Comparison of ENCODE assay signal across 10 cellular contexts in genomic region chr2:100733344-100734187, GRCh38.
DNase-seq lines count a peak whose midpoint lies in the region; ATAC-seq and TF ChIP-seq lines count a peak whose summit lies in the region.
"Had no signal": no experiment of that assay in that cellular context is flagged by ENCODE, and none has a peak within 500 bp of the region (broad histone marks: within the 10 kb centered on the region; RNA-seq: fewer than 3 reads in every experiment).

No MANE protein-coding gene starts in this region.

- no peak overlapping the region for H3K27ac ChIP-seq in right cardiac atrium (ENCODE audit: low read length)
- H3K27ac ChIP-seq in testis: no peak overlapping the region

- no peak for TF ChIP-seq POLR2A in testis (IDR thresholded peaks at IDR 0.05)

- DNase-seq in HS-5 (ENCODE audit: low read depth): peak; percentile 99
- DNase-seq in adipocyte (ENCODE audit: low read depth): peak; percentile 85
- peak; percentile 58 to 62 (median 58) for DNase-seq in right cardiac atrium
- peak; percentile 38 for DNase-seq in testis
- no peak for DNase-seq in stimulated activated effector memory CD8-positive, alpha-beta T cell treated with anti-CD3 and anti-CD28 coated beads, Interleukin-12 subunit alpha, Interleukin-12 subunit beta, amount 100 ng/mL, for 72 hours (ENCODE audit: low spot score in 2 of 2)
- no peak for DNase-seq in NCI-H526 (lab: John Stamatoyannopoulos, UW)
- no peak for DNase-seq in HT-29 (ENCODE audit: low spot score)
- DNase-seq: NCI-H1436 treated with DMSO at 0.1 percent for 48 hours had no signal

- ATAC-seq in right cardiac atrium (peak; percentile 79 to 81), GM18868 (IDR thresholded peaks at IDR 0.05; ENCODE audit: unreplicated experiment) (no peak)
- no peak for ATAC-seq in stimulated activated effector memory CD8-positive, alpha-beta T cell treated with anti-CD3 and anti-CD28 coated beads, Interleukin-12 subunit alpha, Interleukin-12 subunit beta, amount 100 ng/mL, for 72 hours
- ATAC-seq: GM12878 had no signal

- no peak for TF ChIP-seq CTCF in testis (IDR thresholded peaks at IDR 0.05)

- peak overlapping the region; percentile 51 for H3K4me3 ChIP-seq in adipocyte (ENCODE audit: low read length)
- H3K4me3 ChIP-seq in right cardiac atrium (ENCODE audit: low read length): no peak overlapping the region
- no peak overlapping the region for H3K4me3 ChIP-seq in testis
- H3K4me3 ChIP-seq: GM12878 had no signal

- H3K4me1 ChIP-seq in adipocyte (ENCODE audit: control insufficient read depth, insufficient read depth, low read length) (peaks cover 31% of the 10 kb centered on the region), right cardiac atrium (ENCODE audit: control insufficient read depth, insufficient read depth, low read length) (peaks cover 2% of the 10 kb centered on the region), testis (peaks cover 3% of the 10 kb centered on the region)

- intact Hi-C loops in right cardiac atrium (cut with DNase I) (loop anchor here in 3 of 4 donors (2.0 to 5.0 kb wide), 3 partner anchors 84 to 251 kb away; partner anchors contain the start of gene NPAS2 (in 1 of the 3)), testis (cut with DNase I; ENCODE audit: low total_unique reads) (loop anchor here (10.0 kb wide), 1 partner anchor 251 kb away; no protein-coding TSS in a partner anchor)

- no peaks in the 10 kb centered on the region for H3K27me3 ChIP-seq in adipocyte (replicated peaks; ENCODE audit: control insufficient read depth, insufficient read depth, low read length)
- H3K27me3 ChIP-seq in right cardiac atrium (ENCODE audit: control insufficient read depth, insufficient read depth): no peaks in the 10 kb centered on the region
- no peaks in the 10 kb centered on the region for H3K27me3 ChIP-seq in testis

- H3K27ac Mint-ChIP-seq in stimulated activated effector memory CD8-positive, alpha-beta T cell treated with anti-CD3 and anti-CD28 coated beads, Interleukin-12 subunit alpha, Interleukin-12 subunit beta, amount 100 ng/mL, for 72 hours: no peak overlapping the region

- H3K36me3 ChIP-seq in adipocyte (ENCODE audit: control insufficient read depth, insufficient read depth, low read length, severe bottlenecking): no peaks in the 10 kb centered on the region
- no peaks in the 10 kb centered on the region for H3K36me3 ChIP-seq in testis (ENCODE audit: low read depth, missing control alignments)

- H3K9me3 Mint-ChIP-seq in stimulated activated effector memory CD8-positive, alpha-beta T cell treated with anti-CD3 and anti-CD28 coated beads, Interleukin-12 subunit alpha, Interleukin-12 subunit beta, amount 100 ng/mL, for 72 hours: no peaks in the 10 kb centered on the region

- H3K36me3 Mint-ChIP-seq in stimulated activated effector memory CD8-positive, alpha-beta T cell treated with anti-CD3 and anti-CD28 coated beads, Interleukin-12 subunit alpha, Interleukin-12 subunit beta, amount 100 ng/mL, for 72 hours: no peaks in the 10 kb centered on the region

- 36% methylated on average over 12 of the region's 12 CpGs for WGBS in right cardiac atrium
- WGBS in testis, 2 donors: 37 to 42% methylated on average over 12 of the region's 12 CpGs

- no peaks in the 10 kb centered on the region for H3K4me1 Mint-ChIP-seq in stimulated activated effector memory CD8-positive, alpha-beta T cell treated with anti-CD3 and anti-CD28 coated beads, Interleukin-12 subunit alpha, Interleukin-12 subunit beta, amount 100 ng/mL, for 72 hours

- H3K9me3 ChIP-seq in adipocyte (ENCODE audit: control insufficient read depth, low read length): no peaks in the 10 kb centered on the region
- H3K9me3 ChIP-seq in right cardiac atrium (ENCODE audit: control insufficient read depth, low read length): no peaks in the 10 kb centered on the region
- H3K9me3 ChIP-seq in testis: no peaks in the 10 kb centered on the region

- H3K4me3 Mint-ChIP-seq in stimulated activated effector memory CD8-positive, alpha-beta T cell treated with anti-CD3 and anti-CD28 coated beads, Interleukin-12 subunit alpha, Interleukin-12 subunit beta, amount 100 ng/mL, for 72 hours: no peak overlapping the region

- H3K9ac ChIP-seq in adipocyte (ENCODE audit: low read length): peak overlapping the region; percentile 57

Comparison
In these comparisons a context has a peak if more than half of its experiments do, and no peak if none do; other contexts are left out.
1. DNase-seq: peak in HS-5 (single experiment), adipocyte (single experiment), right cardiac atrium (3 of 3) and testis (single experiment); none in stimulated activated effector memory CD8-positive, alpha-beta T cell treated with anti-CD3 and anti-CD28 coated beads, Interleukin-12 subunit alpha, Interleukin-12 subunit beta, amount 100 ng/mL, for 72 hours (0 of 2), NCI-H526 (0 of 2) and HT-29 (single experiment).
2. ATAC-seq: peak in right cardiac atrium (2 of 2); none in stimulated activated effector memory CD8-positive, alpha-beta T cell treated with anti-CD3 and anti-CD28 coated beads, Interleukin-12 subunit alpha, Interleukin-12 subunit beta, amount 100 ng/mL, for 72 hours (single experiment) and GM18868 (single experiment).